Comparison of ENCODE assay signal across 7 cellular contexts in the genomic region with DNA sequence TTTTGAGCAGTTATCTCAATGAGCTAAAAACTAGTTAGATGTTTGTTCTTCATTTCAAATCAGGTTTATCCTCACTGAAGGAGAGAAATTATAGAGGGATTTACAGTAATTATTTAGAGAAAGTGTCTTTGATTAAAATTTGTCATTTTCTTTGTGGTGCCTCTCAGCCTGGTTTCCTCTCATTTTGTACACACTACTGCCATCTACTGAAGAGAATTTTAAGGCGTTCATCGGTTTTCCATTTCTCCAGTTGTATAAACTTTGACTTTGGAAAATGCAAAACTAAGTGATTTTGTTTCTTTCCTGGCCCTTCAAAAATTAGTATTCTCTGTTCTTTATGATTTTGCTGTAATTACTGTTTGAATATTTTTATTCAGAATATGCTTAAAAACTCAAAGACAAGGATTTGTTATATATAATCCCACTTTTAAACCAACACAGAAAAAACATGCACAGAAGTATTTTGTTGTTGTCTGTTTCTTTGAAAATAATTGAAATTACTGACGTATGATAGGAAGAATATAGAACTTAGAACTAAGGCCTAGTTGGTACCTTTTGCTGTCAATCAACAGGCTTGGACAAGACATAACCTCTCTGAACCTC. TPM values are rescaled to one million over a fixed set of nuclear protein-coding genes. Genes with fewer than 3 reads are reported as not detected.
DNase-seq lines count a peak whose midpoint lies in the region; ATAC-seq and TF ChIP-seq lines count a peak whose summit lies in the region.

No MANE protein-coding gene starts in this region.

- no peaks in the 10 kb centered on the region for H3K36me3 ChIP-seq in GM06990 (ENCODE audit: control insufficient read depth, insufficient read depth, low read length)

- H3K9me3 Mint-ChIP-seq in MCF 10A (ENCODE audit: unreplicated experiment) = no peaks in the 10 kb centered on the region

- CTCF ChIA-PET in MCF 10A (lab: Yijun Ruan, JAX) = interaction anchor here (0.9 to 9.4 kb wide), 8 partner anchors 11 to 593 kb away, joined by 3 to 66 read pairs (median 6); no protein-coding TSS in a partner anchor

- TF ChIP-seq CTCF in GM06990 (IDR thresholded peaks at IDR 0.05; ENCODE audit: insufficient read depth, low read length, poor library complexity, severe bottlenecking) (peak; percentile 21), MCF 10A (IDR thresholded peaks at IDR 0.05; ENCODE audit: unreplicated experiment) (peak; percentile 50)

- no peak overlapping the region for H3K4me3 Mint-ChIP-seq in MCF 10A (ENCODE audit: unreplicated experiment)
- H3K4me3 Mint-ChIP-seq in T-helper 17 cell = no peak overlapping the region

- no peaks in the 10 kb centered on the region for H3K27me3 Mint-ChIP-seq in MCF 10A (ENCODE audit: insufficient read depth, unreplicated experiment)
- H3K27me3 Mint-ChIP-seq in T-helper 17 cell = peaks cover 15% of the 10 kb centered on the region

- DNase-seq in GM06990 (ENCODE audit: extremely low read depth, insufficient read length) (no peak), NCI-H146 (lab: John Stamatoyannopoulos, UW) (peak; percentile 17), MCF 10A (ENCODE audit: unreplicated experiment) (peak; percentile 50), medulla oblongata (ENCODE audit: extremely low spot score) (peak; percentile 57), T-helper 17 cell (no peak)
- no peak for DNase-seq in stimulated activated CD4-positive, alpha-beta T cell treated with anti-CD3 and anti-CD28 coated beads, Interleukin-15, amount 100 ng/mL, for 24 hours

- H3K4me1 Mint-ChIP-seq in MCF 10A (ENCODE audit: insufficient read depth, unreplicated experiment) (no peaks in the 10 kb centered on the region), T-helper 17 cell (peaks cover 2% of the 10 kb centered on the region)

- no peaks in the 10 kb centered on the region for H3K9me3 ChIP-seq in T-helper 17 cell (ENCODE audit: control insufficient read depth, low read length, poor library complexity, severe bottlenecking)

- POLR2A ChIA-PET in MCF 10A (lab: Yijun Ruan, JAX) = no interaction called here

- H3K27me3 ChIP-seq in GM06990 (replicated peaks; ENCODE audit: control insufficient read depth, insufficient read depth, low read length) = no peaks in the 10 kb centered on the region; the same call in none of the 2 replicates

- no peak for ATAC-seq in T-helper 17 cell
- no peak for ATAC-seq in HG03095 (IDR thresholded peaks at IDR 0.05; ENCODE audit: unreplicated experiment)

- H3K27ac Mint-ChIP-seq in MCF 10A (ENCODE audit: low read depth, unreplicated experiment) (no peak overlapping the region), T-helper 17 cell (no peak overlapping the region)

- H3K36me3 Mint-ChIP-seq in MCF 10A (ENCODE audit: insufficient read depth, unreplicated experiment) (no peaks in the 10 kb centered on the region), T-helper 17 cell (ENCODE audit: low read depth) (peaks cover 2% of the 10 kb centered on the region)

- BruUV-seq in MCF 10A (replicated peaks; lab: Mats Ljungman, UMichigan) = no TSS peak

- H3K4me3 ChIP-seq in GM06990 (replicated peaks; ENCODE audit: low read depth, low read length) = no peak overlapping the region

- intact Hi-C loops in MCF 10A (cut with micrococcal nuclease) = loop anchor here (1.0 to 2.0 kb wide), 4 partner anchors 348 to 558 kb away; no protein-coding TSS in a partner anchor

RNA-seq across cellular contexts. Expression of a gene that starts 34.4 kb away (rescaled TPM):
- total RNA-seq in MCF 10A (2022) (260 and 272 TPM in 2 replicates), T-helper 17 cell (1 to 10 TPM in 1 of 2 donors, not detected in 1; 5.1 TPM)

Comparison
In these comparisons a context has a peak if more than half of its experiments do, and no peak if none do; other contexts are left out.
1. DNase-seq: peak in NCI-H146 (single experiment), MCF 10A (single experiment) and medulla oblongata (single experiment); none in GM06990 (single experiment), T-helper 17 cell (0 of 3) and stimulated activated CD4-positive, alpha-beta T cell treated with anti-CD3 and anti-CD28 coated beads, Interleukin-15, amount 100 ng/mL, for 24 hours (single experiment).
2. RNA of a gene that starts 34.4 kb away (total RNA-seq): 260 to 272 TPM in MCF 10A; 5.1 TPM in T-helper 17 cell; every median in the first group is over 10 times any median in the second.